Comparison of ENCODE assay signal across 8 cellular contexts in genomic region chr2:171086352-171087290, GRCh38.
DNase-seq lines count a peak whose midpoint lies in the region; ATAC-seq and TF ChIP-seq lines count a peak whose summit lies in the region.

No MANE protein-coding gene starts in this region.

- peak; percentile 56 to 64 for DNase-seq in Caco-2
- DNase-seq in HUDEP-2 (lab: John Stamatoyannopoulos, UW; ENCODE audit: unreplicated experiment in 76 of 76), result peak in 39 of 76 experiments; percentile 1 to 53 (median 13)
- DNase-seq in T-helper 17 cell, result peak in 2 of 3 donors; percentile 16 to 40
- DNase-seq in breast epithelium (ENCODE audit: low spot score in 2 of 2), result no peak
- DNase-seq in kidney glomerular epithelial cell (lab: John Stamatoyannopoulos, UW), result peak; percentile 21
- DNase-seq in stimulated activated CD8-positive, alpha-beta memory T cell treated with anti-CD3 and anti-CD28 coated beads, Interleukin-4, amount 100 ng/mL, for 1 hour (ENCODE audit: low read depth in 2 of 2, low spot score in 1 of 2), result peak; percentile 3 to 26

- H3K9me3 ChIP-seq in Caco-2, result no peaks in the 10 kb centered on the region
- H3K9me3 ChIP-seq in T-helper 17 cell (ENCODE audit: control insufficient read depth, low read length, poor library complexity, severe bottlenecking), result no peaks in the 10 kb centered on the region
- no peaks in the 10 kb centered on the region for H3K9me3 ChIP-seq in breast epithelium

- H3K4me3 Mint-ChIP-seq in Caco-2 (ENCODE audit: unreplicated experiment) (peak overlapping the region; percentile 34), T-helper 17 cell (peak overlapping the region; percentile 81)

- H3K4me1 ChIP-seq in Caco-2, result no peaks in the 10 kb centered on the region
- H3K4me1 ChIP-seq in breast epithelium, result no peaks in the 10 kb centered on the region

- H3K4me1 Mint-ChIP-seq in Caco-2 (ENCODE audit: low read depth, unreplicated experiment), result peaks cover 34% of the 10 kb centered on the region
- H3K4me1 Mint-ChIP-seq in T-helper 17 cell, result peaks cover 54% of the 10 kb centered on the region

- CTCF ChIA-PET in Caco-2 (lab: Charles Lee), result interaction anchor here (0.7 to 1.7 kb wide), 9 partner anchors 43 to 646 kb away, joined by 3 to 12 read pairs (median 4); no protein-coding TSS in a partner anchor

- H3K27ac ChIP-seq in breast epithelium, result no peak overlapping the region

- POLR2A ChIA-PET in Caco-2 (lab: Charles Lee), result no interaction called here

- no peaks in the 10 kb centered on the region for H3K9me3 Mint-ChIP-seq in Caco-2 (ENCODE audit: unreplicated experiment)

- peak overlapping the region; percentile 6 for H3K27ac Mint-ChIP-seq in Caco-2 (ENCODE audit: unreplicated experiment)
- H3K27ac Mint-ChIP-seq in T-helper 17 cell, result peak overlapping the region; percentile 98

- H3K4me3 ChIP-seq in Caco-2 (ENCODE audit: low read depth, low read length) (no peak overlapping the region), breast epithelium (peak overlapping the region in 2 of 3 donors; percentile 1 to 18)

- ATAC-seq in T-helper 17 cell (peak; percentile 83), GM18519 (IDR thresholded peaks at IDR 0.05; ENCODE audit: low FRiP score, unreplicated experiment) (no peak), GM18868 (IDR thresholded peaks at IDR 0.05; ENCODE audit: unreplicated experiment) (no peak)

- no TSS peak for BruUV-seq in Caco-2 (replicated peaks; lab: Mats Ljungman, UMichigan)

- H3K36me3 Mint-ChIP-seq in Caco-2 (ENCODE audit: insufficient read depth, unreplicated experiment), result peaks cover 21% of the 10 kb centered on the region
- H3K36me3 Mint-ChIP-seq in T-helper 17 cell (ENCODE audit: low read depth), result no peaks in the 10 kb centered on the region

- intact Hi-C loops in Caco-2 (cut with micrococcal nuclease; ENCODE audit: unreplicated experiment), result loop anchor here (1.0 to 5.0 kb wide), 2 partner anchors 71 to 113 kb away; no protein-coding TSS in a partner anchor
- intact Hi-C loops in breast epithelium (cut with DNase I; ENCODE audit: low total_unique reads), result no loop called here

- H3K27me3 ChIP-seq in Caco-2 (replicated peaks; ENCODE audit: control insufficient read depth, insufficient read depth, low read length) (no peaks in the 10 kb centered on the region), breast epithelium (no peaks in the 10 kb centered on the region)

- peak; percentile 72 to 79 for TF ChIP-seq CTCF in Caco-2 (IDR thresholded peaks at IDR 0.05; ENCODE audit: insufficient read depth in 1 of 2, low read depth in 1 of 2, low read length in 1 of 2, severe bottlenecking in 1 of 2, unreplicated experiment in 1 of 2)
- peak in 1 of 3 donors; percentile 41 for TF ChIP-seq CTCF in breast epithelium (IDR thresholded peaks at IDR 0.05)

- H3K27me3 Mint-ChIP-seq in Caco-2 (ENCODE audit: insufficient read depth, unreplicated experiment) (no peaks in the 10 kb centered on the region), T-helper 17 cell (no peaks in the 10 kb centered on the region)

- no peaks in the 10 kb centered on the region for H3K36me3 ChIP-seq in Caco-2 (ENCODE audit: control insufficient read depth, insufficient read depth, low read length)
- H3K36me3 ChIP-seq in breast epithelium, result no peaks in the 10 kb centered on the region

- no peak for TF ChIP-seq POLR2A in breast epithelium (IDR thresholded peaks at IDR 0.05)

Comparison
In these comparisons a context has a peak if more than half of its experiments do, and no peak if none do; other contexts are left out.
1. DNase-seq: peak in Caco-2 (2 of 2), HUDEP-2 (39 of 76), T-helper 17 cell (2 of 3), kidney glomerular epithelial cell (single experiment) and stimulated activated CD8-positive, alpha-beta memory T cell treated with anti-CD3 and anti-CD28 coated beads, Interleukin-4, amount 100 ng/mL, for 1 hour (2 of 2); none in breast epithelium (0 of 2).